ENCODE assay signal across 17 cellular contexts in the genomic region with DNA sequence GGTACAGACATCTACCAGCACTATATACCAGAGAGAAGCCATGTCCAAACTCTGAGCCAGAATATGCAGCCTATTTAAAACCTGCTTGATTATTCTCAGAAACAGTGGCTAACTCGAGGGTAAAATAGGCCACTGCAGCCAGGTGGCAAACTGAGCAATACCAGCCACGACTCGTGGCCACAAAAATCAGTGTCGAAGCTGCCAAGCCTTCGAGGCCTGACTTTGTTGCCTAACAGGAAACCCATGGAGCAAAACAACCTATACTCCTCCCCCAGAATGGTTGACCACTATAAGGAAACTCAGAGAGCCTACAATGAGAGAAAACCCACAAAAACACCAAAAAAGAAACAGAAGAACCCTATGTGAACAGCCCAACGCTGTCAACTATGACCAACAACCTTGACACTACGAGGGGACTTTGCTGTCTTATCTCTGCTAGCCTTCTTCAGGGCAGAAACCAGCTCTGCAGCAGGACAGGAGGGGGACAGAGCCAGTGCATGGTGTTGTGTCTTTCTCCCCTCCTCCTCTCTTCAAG.
DNase-seq lines count a peak whose midpoint lies in the region; ATAC-seq and TF ChIP-seq lines count a peak whose summit lies in the region.
"Had no signal": no experiment of that assay in that cellular context is flagged by ENCODE, and none has a peak within 500 bp of the region (broad histone marks: within the 10 kb centered on the region; RNA-seq: fewer than 3 reads in every experiment).

No MANE protein-coding gene starts in this region.

- H4K8ac ChIP-seq in IMR-90 (ENCODE audit: low read depth in 2 of 2, low read length in 2 of 2) = no peak overlapping the region
- no peak overlapping the region for H4K8ac ChIP-seq in trophoblast cell (ENCODE audit: low read depth, low read length)

- peak overlapping the region; percentile 8; the same call in 1 of the 2 replicates for H3K4me2 ChIP-seq in BLaER1
- H3K4me2 ChIP-seq in IMR-90 (ENCODE audit: low read depth, low read length) = no peak overlapping the region
- H3K4me2 ChIP-seq in trophoblast cell (ENCODE audit: low read length) = no peak overlapping the region
- H3K4me2 ChIP-seq: KMS-11, PC-9 had no signal

- no peak overlapping the region for H2BK20ac ChIP-seq in IMR-90 (ENCODE audit: low read depth, low read length)

- POLR2A ChIA-PET in IMR-90 (lab: Charles Lee; ENCODE audit: unreplicated experiment) = no interaction called here

- H3K18ac ChIP-seq in IMR-90 (ENCODE audit: low read depth, low read length) = no peak overlapping the region
- no peak overlapping the region for H3K18ac ChIP-seq in trophoblast cell (ENCODE audit: low read length)

- intact Hi-C loops in IMR-90 (cut with micrococcal nuclease) = no loop called here

- TF ChIP-seq CTCF in IMR-90 (conservative IDR thresholded peaks at IDR 0.05; ENCODE audit: low read depth, low read length) (no peak), VCaP (conservative IDR thresholded peaks at IDR 0.05) (no peak)

- H3K4me1 ChIP-seq in BLaER1 = peaks cover 19% of the 10 kb centered on the region
- H3K4me1 ChIP-seq in IMR-90 (ENCODE audit: control insufficient read depth, insufficient read depth, low read length) = peaks cover 5% of the 10 kb centered on the region; the same call in 1 of the 2 replicates
- H3K4me1 ChIP-seq in trophoblast cell (ENCODE audit: control insufficient read depth in 1 of 2, insufficient read depth in 2 of 2, low read length in 2 of 2) = peaks cover 15 to 17% of the 10 kb centered on the region in 2 experiments
- H3K4me1 ChIP-seq: SJCRH30 had no signal

- no peak overlapping the region for H2AK9ac ChIP-seq in IMR-90 (replicated peaks; ENCODE audit: low read depth, low read length, poor library complexity)

- H2BK120ac ChIP-seq in IMR-90 (ENCODE audit: low read depth, low read length) (no peak overlapping the region), trophoblast cell (ENCODE audit: insufficient read depth, low read length, poor library complexity) (no peak overlapping the region)

- H3K14ac ChIP-seq in IMR-90 (replicated peaks; ENCODE audit: low read depth, low read length) = no peak overlapping the region
- H3K14ac ChIP-seq in trophoblast cell (ENCODE audit: low read length) = no peak overlapping the region

- in situ Hi-C loops in IMR-90 (cut with MboI; ENCODE audit: low sequenced_read_pairs) = loop anchor here (5.0 kb wide), 1 partner anchor 140 kb away; the partner anchor contains the start of gene FOXD1

- peaks cover 26% of the 10 kb centered on the region for H3K9me3 ChIP-seq in BLaER1
- H3K9me3 ChIP-seq in IMR-90 (ENCODE audit: control insufficient read depth, insufficient read depth, low read length) = no peaks in the 10 kb centered on the region
- H3K9me3 ChIP-seq in trophoblast cell (ENCODE audit: insufficient read depth, low read depth, low read length) = peaks cover 4% of the 10 kb centered on the region
- H3K9me3 ChIP-seq: SJCRH30 had no signal

- peaks cover 15% of the 10 kb centered on the region for H3K27me3 ChIP-seq in BLaER1
- H3K27me3 ChIP-seq in IMR-90 (ENCODE audit: control insufficient read depth, insufficient read depth, low read length) = peaks cover 7% of the 10 kb centered on the region
- peaks cover 28% of the 10 kb centered on the region for H3K27me3 ChIP-seq in trophoblast cell (ENCODE audit: insufficient read depth, low read length)
- H3K27me3 ChIP-seq: SJCRH30 had no signal

- H3K23ac ChIP-seq in IMR-90 (ENCODE audit: low read depth, low read length) (no peak overlapping the region), trophoblast cell (ENCODE audit: low read length) (no peak overlapping the region)

- no peaks in the 10 kb centered on the region for H3K79me1 ChIP-seq in IMR-90 (ENCODE audit: low read depth in 1 of 2, low read length in 2 of 2)
- H3K79me1 ChIP-seq in trophoblast cell (ENCODE audit: low read length) = peaks cover 9% of the 10 kb centered on the region

- peaks cover 1% of the 10 kb centered on the region for H3K79me2 ChIP-seq in trophoblast cell (ENCODE audit: control insufficient read depth, insufficient read depth, low read length, poor library complexity)

- no TSS peak for BruUV-seq in IMR-90 (replicated peaks; lab: Mats Ljungman, UMichigan)

- no peak overlapping the region for H3K9ac ChIP-seq in BLaER1
- no peak overlapping the region for H3K9ac ChIP-seq in IMR-90 (ENCODE audit: low read depth, low read length)
- no peak overlapping the region for H3K9ac ChIP-seq in trophoblast cell (ENCODE audit: low read length)
- H3K9ac ChIP-seq: KMS-11 had no signal

- WGBS in IMR-90 (ENCODE audit: extremely low coverage in 2 of 2, insufficient read length in 1 of 2), 2 experiments = 88% methylated on average over 5 of the region's 7 CpGs; no CpG with 5 or more reads in 1 of the 2 experiments
- WGBS in trophoblast cell (ENCODE audit: extremely low coverage, insufficient coverage, insufficient read length) = no CpG with 5 or more reads among the region's 7 CpGs

- no peak overlapping the region for H3K56ac ChIP-seq in IMR-90 (ENCODE audit: extremely low read depth, insufficient read depth, low read length)

- ATAC-seq in IMR-90 (ENCODE audit: low read depth) = no peak

- no peak overlapping the region for H4K5ac ChIP-seq in IMR-90 (ENCODE audit: low read depth, low read length)

- dilution Hi-C loops in IMR-90 (cut with HindIII; ENCODE audit: low sequenced_read_pairs, unreplicated experiment) = no loop called here

- no peak overlapping the region for H3K4ac ChIP-seq in IMR-90 (ENCODE audit: low read depth, low read length)
- H3K4ac ChIP-seq in trophoblast cell (ENCODE audit: low read depth, low read length) = no peak overlapping the region

- DNase-seq in IMR-90 (peak; percentile 21), trophoblast cell (no peak), iPS-NIHi7 (ENCODE audit: extremely low spot score) (no peak), SKM-1 treated with dmso at 0.1 percent for 144 hours (lab: John Stamatoyannopoulos, UW; ENCODE audit: unreplicated experiment) (no peak), DMS79 (lab: John Stamatoyannopoulos, UW) (no peak)
- DNase-seq in stimulated activated naive CD4-positive, alpha-beta T cell treated with Interleukin-2 at 50 U/mL for 16 hours (lab: John Stamatoyannopoulos, UW) = no peak
- DNase-seq: DMS79 treated with DMSO at 0.1 percent for 48 hours, H9, NCI-H1092 treated with DMSO at 0.1 percent for 48 hours, NCI-H2081 treated with DMSO at 0.1 percent for 48 hours, NCI-H524, NCI-H82, PC-9, SJCRH30 had no signal

- H4K91ac ChIP-seq in IMR-90 (ENCODE audit: insufficient read depth, low read depth, low read length) = no peak overlapping the region
- no peak overlapping the region for H4K91ac ChIP-seq in trophoblast cell (ENCODE audit: low read depth, low read length)

- H2BK5ac ChIP-seq in IMR-90 (ENCODE audit: low read depth, low read length, poor library complexity, severe bottlenecking) (no peak overlapping the region), trophoblast cell (ENCODE audit: low read depth, low read length, poor library complexity) (no peak overlapping the region)

- no peak overlapping the region for H2BK15ac ChIP-seq in IMR-90 (ENCODE audit: low read depth, low read length)

- peaks cover 7% of the 10 kb centered on the region for H3K9me1 ChIP-seq in IMR-90 (ENCODE audit: insufficient read depth, low read length)

- no peak for TF ChIP-seq RAD21 in IMR-90 (IDR thresholded peaks at IDR 0.05; ENCODE audit: low read length)

- H2AFZ ChIP-seq in IMR-90 (replicated peaks; ENCODE audit: low read length, poor library complexity) (no peak overlapping the region), trophoblast cell (ENCODE audit: insufficient read depth, low read length, poor library complexity) (no peak overlapping the region)
- H2AFZ ChIP-seq: PC-9 had no signal

- H3K4me3 ChIP-seq in BLaER1 = no peak overlapping the region
- no peak overlapping the region for H3K4me3 ChIP-seq in IMR-90 (ENCODE audit: insufficient read depth, low read depth, low read length)
- H3K4me3 ChIP-seq in trophoblast cell (ENCODE audit: low read depth, low read length) = no peak overlapping the region
- H3K4me3 ChIP-seq: PC-9, SJCRH30 had no signal

- peak overlapping the region; percentile 51 for H2BK12ac ChIP-seq in trophoblast cell (ENCODE audit: low read length)

- H4K20me1 ChIP-seq in BLaER1 (no peaks in the 10 kb centered on the region), IMR-90 (ENCODE audit: insufficient read depth, low read length) (no peaks in the 10 kb centered on the region)

- H3K27ac ChIP-seq in BLaER1 (no peak overlapping the region), IMR-90 (ENCODE audit: insufficient read depth, low read length) (no peak overlapping the region), VCaP (peak overlapping the region; percentile 35), trophoblast cell (ENCODE audit: low read depth, low read length) (no peak overlapping the region)
- H3K27ac ChIP-seq: KMS-11, PC-9, SJCRH30 had no signal

- no peak for TF ChIP-seq POLR2A in IMR-90 (IDR thresholded peaks at IDR 0.05; ENCODE audit: low read depth, low read length)

- CTCF ChIA-PET in IMR-90 (lab: Yijun Ruan, JAX) = interaction anchor here (1.9 kb wide), 1 partner anchor 8 kb away, joined by 6 read pairs; no protein-coding TSS in a partner anchor

- H4K12ac ChIP-seq in trophoblast cell (ENCODE audit: low read depth, low read length) = no peak overlapping the region

- H2AK5ac ChIP-seq in IMR-90 (ENCODE audit: low read depth, low read length) (peak overlapping the region; percentile 13; the same call in 1 of the 2 replicates), trophoblast cell (ENCODE audit: low read length) (peak overlapping the region; percentile 38)

- no peaks in the 10 kb centered on the region for H3K36me3 ChIP-seq in BLaER1
- no peaks in the 10 kb centered on the region for H3K36me3 ChIP-seq in IMR-90 (ENCODE audit: control insufficient read depth, insufficient read depth, low read length)
- no peaks in the 10 kb centered on the region for H3K36me3 ChIP-seq in trophoblast cell (ENCODE audit: control insufficient read depth in 1 of 2, insufficient read depth in 2 of 2, low read length in 2 of 2)
- H3K36me3 ChIP-seq: SJCRH30 had no signal

TF ChIP-seq in IMR-90, 13 proteins besides CTCF, POLR2A, EP300 and RAD21 (continues in another document):
- TF ChIP-seq MAFK (IDR thresholded peaks at IDR 0.05; ENCODE audit: low read depth, low read length) = no peak
- no peak for TF ChIP-seq MXI1 (IDR thresholded peaks at IDR 0.05; ENCODE audit: borderline replicate concordance, low read depth, low read length)
- TF ChIP-seq CHD1 (IDR thresholded peaks at IDR 0.05; ENCODE audit: low read depth, low read length) = no peak
- TF ChIP-seq RCOR1 (IDR thresholded peaks at IDR 0.05; ENCODE audit: insufficient replicate concordance, low read length) = no peak
- no peak for TF ChIP-seq SMC3 (IDR thresholded peaks at IDR 0.05; ENCODE audit: low read depth, low read length)
- TF ChIP-seq CEBPB (IDR thresholded peaks at IDR 0.05; ENCODE audit: low read depth, low read length) = no peak
- TF ChIP-seq NFE2L2 (IDR thresholded peaks at IDR 0.05; ENCODE audit: low read depth, low read length) = no peak
- TF ChIP-seq RFX5 (IDR thresholded peaks at IDR 0.05; ENCODE audit: low read depth, low read length) = no peak
